In the genomic region with DNA sequence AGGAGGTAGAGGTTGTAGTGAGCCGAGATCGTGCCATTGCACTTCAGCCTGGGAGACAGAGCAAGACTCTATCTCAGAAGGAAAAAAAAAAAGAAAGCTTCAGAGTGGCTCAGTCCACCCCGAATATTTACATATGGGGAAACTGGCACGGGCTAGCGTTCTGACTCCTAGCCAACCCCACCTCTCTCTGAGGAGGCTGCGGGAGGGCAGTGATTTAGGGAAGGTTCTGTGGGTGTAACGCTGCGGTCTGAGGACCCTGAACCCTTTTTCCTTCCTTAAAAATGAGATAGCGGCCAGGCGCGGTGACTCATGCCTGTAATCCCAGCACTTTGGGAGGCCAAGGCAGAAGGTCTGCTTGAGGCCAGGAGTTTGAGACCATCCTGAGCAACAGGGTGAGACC, we compare ENCODE assay signal across 13 cellular contexts. TPM values are rescaled to one million over a fixed set of nuclear protein-coding genes. Genes with fewer than 3 reads are reported as not detected.
DNase-seq lines count a peak whose midpoint lies in the region; ATAC-seq, FAIRE-seq and TF ChIP-seq lines count a peak whose summit lies in the region.
"Had no signal": no experiment of that assay in that cellular context is flagged by ENCODE, and none has a peak within 500 bp of the region (broad histone marks: within the 10 kb centered on the region; RNA-seq: fewer than 3 reads in every experiment).

No MANE protein-coding gene starts in this region.

- DNase-seq in SKM-1 (lab: John Stamatoyannopoulos, UW; ENCODE audit: unreplicated experiment): peak; percentile 65
- no peak for DNase-seq in heart right ventricle
- DNase-seq in sciatic nerve (ENCODE audit: low spot score): no peak
- DNase-seq in RCC 7860 (ENCODE audit: low spot score): no peak
- DNase-seq in activated CD4-positive, alpha-beta T cell treated with anti-CD3 and anti-CD28 coated beads for 36 hours: no peak
- DNase-seq in stimulated activated naive CD4-positive, alpha-beta T cell (lab: John Stamatoyannopoulos, UW): no peak
- DNase-seq: CD4-positive, alpha-beta T cell; foreskin keratinocyte; KG1; NCI-H345 had no signal

- H3K9me3 ChIP-seq in HEK293 (ENCODE audit: control insufficient read depth, insufficient read depth, low read depth, low read length): no peaks in the 10 kb centered on the region
- H3K9me3 ChIP-seq in heart right ventricle: peaks cover 0 to 4% (median 0%) of the 10 kb centered on the region in 11 donors

- CTCF ChIA-PET in HEK293 (lab: Yijun Ruan, JAX): interaction anchor here (0.6 to 1.3 kb wide), 7 partner anchors 9 to 44 kb away, joined by 3 to 6 read pairs (median 4); no protein-coding TSS in a partner anchor
- CTCF ChIA-PET in activated CD4-positive, alpha-beta T cell treated with anti-CD3 and anti-CD28 coated beads for 36 hours (lab: Charles Lee): interaction anchor here (0.6 to 1.5 kb wide), 3 partner anchors 11 to 115 kb away, joined by 3 read pairs; no protein-coding TSS in a partner anchor

- POLR2A ChIA-PET in HEK293 (lab: Yijun Ruan, JAX): no interaction called here
- POLR2A ChIA-PET in activated CD4-positive, alpha-beta T cell treated with anti-CD3 and anti-CD28 coated beads for 36 hours (lab: Charles Lee): no interaction called here

- ATAC-seq in heart right ventricle: peak in 7 of 8 donors; percentile 16 to 45 (median 26)
- ATAC-seq in sciatic nerve: peak; percentile 55
- no peak for ATAC-seq in HG02759 (IDR thresholded peaks at IDR 0.05; ENCODE audit: unreplicated experiment)
- no peak for ATAC-seq in activated CD4-positive, alpha-beta T cell treated with anti-CD3 and anti-CD28 coated beads for 36 hours
- ATAC-seq: activated naive CD4-positive, alpha-beta T cell treated with anti-CD3 and anti-CD28 coated beads, Interleukin-2, amount 50 U/mL, for 72 hours; foreskin keratinocyte had no signal

- H3K27me3 Mint-ChIP-seq in activated CD4-positive, alpha-beta T cell treated with anti-CD3 and anti-CD28 coated beads for 36 hours: peaks cover 24% of the 10 kb centered on the region

- peaks cover 0 to 11% (median 7%) of the 10 kb centered on the region in 7 donors for H3K27me3 ChIP-seq in heart right ventricle

- TF ChIP-seq CTCF in HEK293 (tag by site-specific recombination; IDR thresholded peaks at IDR 0.05) (no peak), heart right ventricle (IDR thresholded peaks at IDR 0.05) (no peak)

- H3K36me3 Mint-ChIP-seq in activated CD4-positive, alpha-beta T cell treated with anti-CD3 and anti-CD28 coated beads for 36 hours (ENCODE audit: low read depth): peaks cover 1% of the 10 kb centered on the region
- H3K36me3 Mint-ChIP-seq: activated naive CD4-positive, alpha-beta T cell treated with anti-CD3 and anti-CD28 coated beads, Interleukin-2, amount 50 U/mL, for 72 hours had no signal

- no peak overlapping the region for H3K4me3 Mint-ChIP-seq in activated CD4-positive, alpha-beta T cell treated with anti-CD3 and anti-CD28 coated beads for 36 hours
- H3K4me3 Mint-ChIP-seq: CD4-positive, alpha-beta T cell had no signal

- H3K4me3 ChIP-seq in HEK293 (ENCODE audit: low read depth, low read length): no peak overlapping the region
- H3K4me3 ChIP-seq in heart right ventricle: peak overlapping the region in 1 of 10 donors; percentile 65

- H3K27ac Mint-ChIP-seq in activated CD4-positive, alpha-beta T cell treated with anti-CD3 and anti-CD28 coated beads for 36 hours: no peak overlapping the region
- H3K27ac Mint-ChIP-seq: activated naive CD4-positive, alpha-beta T cell treated with anti-CD3 and anti-CD28 coated beads, Interleukin-2, amount 50 U/mL, for 72 hours; CD4-positive, alpha-beta T cell had no signal

- H3K36me3 ChIP-seq in HEK293 (ENCODE audit: control insufficient read depth in 2 of 2, insufficient read depth in 1 of 2, low read length in 2 of 2) (no peaks in the 10 kb centered on the region), heart right ventricle (peaks cover 0 to 36% (median 0%) of the 10 kb centered on the region in 9 donors)

- FAIRE-seq in RCC 7860 (lab: Jason Lieb, UNC): no peak

- 69 to 72% methylated on average over 11 of the region's 11 CpGs for WGBS in heart right ventricle, 2 donors

- no peaks in the 10 kb centered on the region for H3K4me1 ChIP-seq in HEK293 (ENCODE audit: control insufficient read depth, insufficient read depth, low read length)
- peaks cover 0 to 37% (median 14%) of the 10 kb centered on the region in 9 donors for H3K4me1 ChIP-seq in heart right ventricle
- H3K4me1 ChIP-seq: foreskin keratinocyte had no signal

- H3K27ac ChIP-seq in HEK293 (ENCODE audit: extremely low read depth, low read depth, low read length) (no peak overlapping the region), heart right ventricle (peak overlapping the region in 1 of 10 donors; percentile 88)
- H3K27ac ChIP-seq: foreskin keratinocyte had no signal

- H3K9me3 Mint-ChIP-seq in activated CD4-positive, alpha-beta T cell treated with anti-CD3 and anti-CD28 coated beads for 36 hours (ENCODE audit: low read depth): no peaks in the 10 kb centered on the region
- H3K9me3 Mint-ChIP-seq: activated naive CD4-positive, alpha-beta T cell treated with anti-CD3 and anti-CD28 coated beads, Interleukin-2, amount 50 U/mL, for 72 hours; CD4-positive, alpha-beta T cell had no signal

- H3K4me1 Mint-ChIP-seq in activated CD4-positive, alpha-beta T cell treated with anti-CD3 and anti-CD28 coated beads for 36 hours: peaks cover 4% of the 10 kb centered on the region

- intact Hi-C loops in heart right ventricle (cut with DNase I) (loop anchor here in 2 of 10 donors (10.0 kb wide), 2 partner anchors 128 to 188 kb away; partner anchors contain the start of gene RAB3A (in 1 of the 2)), sciatic nerve (cut with DNase I) (no loop called here)
- intact Hi-C loops in activated CD4-positive, alpha-beta T cell treated with anti-CD3 and anti-CD28 coated beads for 36 hours (cut with DNase I, micrococcal nuclease): no loop called here

TF ChIP-seq in HEK293, 187 proteins besides CTCF, POLR2A, EP300 and RAD21:
- no peak for TF ChIP-seq ZNF302 (tag by site-specific recombination; IDR thresholded peaks at IDR 0.05; ENCODE audit: low read depth)
- TF ChIP-seq ZNF664 (tag by site-specific recombination; IDR thresholded peaks at IDR 0.05): 0 out of 2 replicates have a peak, but pooled peaks have one; percentile 26
- TF ChIP-seq ZNF596 (tag by site-specific recombination; IDR thresholded peaks at IDR 0.05): no peak
- peak; percentile 52; the same call in 1 of the 2 replicates for TF ChIP-seq PRDM10 (tag by site-specific recombination; IDR thresholded peaks at IDR 0.05)
- TF ChIP-seq ZNF274 (IDR thresholded peaks at IDR 0.05; ENCODE audit: low read length): no peak
- TF ChIP-seq ZNF274 (tag by site-specific recombination; IDR thresholded peaks at IDR 0.05; ENCODE audit: borderline replicate concordance): no peak
- no peak for TF ChIP-seq ZNF660 (tag by site-specific recombination; IDR thresholded peaks at IDR 0.05)
- TF ChIP-seq ZFHX2 (tag by site-specific recombination; conservative IDR thresholded peaks at IDR 0.05): 0 out of 2 replicates have a peak, but pooled peaks have one; percentile 4
- TF ChIP-seq SP7 (tag by site-specific recombination; IDR thresholded peaks at IDR 0.05): no peak
TF ChIP-seq in HEK293: peak in this region for 3.

RNA-seq across cellular contexts. Expression of gene LRRC25, which starts 5.0 kb away (rescaled TPM):
- 10 to 100 TPM in 1 of 10 donors, 1 to 10 TPM in 7, under 1 TPM in 2; 0.57 to 13.3 (median 1.8) TPM for total RNA-seq in heart right ventricle
- 1 to 10 TPM; 1.1 to 2.2 TPM for polyA plus RNA-seq in heart right ventricle
- total RNA-seq in sciatic nerve: 8.2 TPM
- not detected for total RNA-seq in activated CD4-positive, alpha-beta T cell treated with anti-CD3 and anti-CD28 coated beads for 36 hours
- total RNA-seq: activated naive CD4-positive, alpha-beta T cell treated with anti-CD3 and anti-CD28 coated beads, Interleukin-2, amount 50 U/mL, for 72 hours; foreskin keratinocyte had no signal
- polyA plus RNA-seq: foreskin keratinocyte had no signal

RNA-seq across cellular contexts. Expression of gene GDF15, which starts 6.5 kb away (rescaled TPM):
- total RNA-seq in heart right ventricle (1 to 10 TPM in 4 of 10 donors, under 1 TPM in 6; 0.44 to 2.5 (median 0.79) TPM), sciatic nerve (8.3 TPM)
- polyA plus RNA-seq in heart right ventricle: under 1 TPM; 0.44 to 0.62 TPM
- not detected for total RNA-seq in activated CD4-positive, alpha-beta T cell treated with anti-CD3 and anti-CD28 coated beads for 36 hours
- total RNA-seq: CD4-positive, alpha-beta T cell had no signal

RNA-seq across cellular contexts. Expression of gene SSBP4, which starts 26.8 kb away (rescaled TPM):
- 10 to 100 TPM; 17.6 to 47.1 (median 27.3) TPM for total RNA-seq in heart right ventricle
- 10 to 100 TPM; 41.3 to 51.6 TPM for polyA plus RNA-seq in heart right ventricle
- total RNA-seq in sciatic nerve: 82.5 TPM
- total RNA-seq in activated CD4-positive, alpha-beta T cell treated with anti-CD3 and anti-CD28 coated beads for 36 hours: 10 to 100 TPM; 71.7 to 79.3 TPM

RNA-seq across cellular contexts. Expression of gene ISYNA1, which starts 45.5 kb away (rescaled TPM):
- total RNA-seq in heart right ventricle (10 to 100 TPM; 12.6 to 40.7 (median 18.0) TPM), sciatic nerve (112 TPM)
- 100 to 1,000 TPM in 1 of 2 donors, 10 to 100 TPM in 1; 21.4 to 137 TPM for polyA plus RNA-seq in heart right ventricle
- total RNA-seq in activated CD4-positive, alpha-beta T cell treated with anti-CD3 and anti-CD28 coated beads for 36 hours: 10 to 100 TPM; 18.8 to 23.3 TPM

RNA-seq across cellular contexts. Expression of gene PGPEP1, which starts 52.0 kb away (rescaled TPM):
- total RNA-seq in heart right ventricle (10 to 100 TPM; 36.0 to 61.3 (median 46.8) TPM), sciatic nerve (49.6 TPM)
- polyA plus RNA-seq in heart right ventricle: 10 to 100 TPM; 10.0 to 27.2 TPM
- 10 to 100 TPM; 20.0 to 20.9 TPM for total RNA-seq in activated CD4-positive, alpha-beta T cell treated with anti-CD3 and anti-CD28 coated beads for 36 hours

Comparison
In these comparisons a context has a peak if more than half of its experiments do, and no peak if none do; other contexts are left out.
1. ATAC-seq: peak in heart right ventricle (7 of 8) and sciatic nerve (single experiment); none in HG02759 (single experiment) and activated CD4-positive, alpha-beta T cell treated with anti-CD3 and anti-CD28 coated beads for 36 hours (single experiment).